In genomic region chr2:200486529-200486928, GRCh38 we compare ENCODE assay signal across 15 cellular contexts. TPM values are rescaled to one million over a fixed set of nuclear protein-coding genes. Genes with fewer than 3 reads are reported as not detected.
DNase-seq lines count a peak whose midpoint lies in the region; ATAC-seq and TF ChIP-seq lines count a peak whose summit lies in the region.
"Had no signal": no experiment of that assay in that cellular context is flagged by ENCODE, and none has a peak within 500 bp of the region (broad histone marks: within the 10 kb centered on the region; RNA-seq: fewer than 3 reads in every experiment).

No MANE protein-coding gene starts in this region.

- no peak overlapping the region for H3K4me2 ChIP-seq in osteoblast (ENCODE audit: insufficient read depth, low read length)

- H3K9me3 ChIP-seq in RWPE2 (ENCODE audit: severe bottlenecking), result no peaks in the 10 kb centered on the region
- H3K9me3 ChIP-seq in osteoblast (ENCODE audit: low read depth, low read length), result no peaks in the 10 kb centered on the region

- peak; percentile 64 for ATAC-seq in RWPE2 (ENCODE audit: low read depth)
- no peak for ATAC-seq in HG03139 (IDR thresholded peaks at IDR 0.05; ENCODE audit: unreplicated experiment)
- ATAC-seq in activated naive CD8-positive, alpha-beta T cell treated with anti-CD3 and anti-CD28 coated beads, Interleukin-2, amount 50 U/mL, for 24 hours, result no peak

- H3K27me3 ChIP-seq in RWPE2 (ENCODE audit: insufficient read depth, poor library complexity, severe bottlenecking) (no peaks in the 10 kb centered on the region), osteoblast (ENCODE audit: insufficient read depth, low read length) (no peaks in the 10 kb centered on the region)

- H3K27me3 Mint-ChIP-seq in HFFc6 (ENCODE audit: insufficient read depth), result no peaks in the 10 kb centered on the region; the same call in 1 of the 2 replicates
- H3K27me3 Mint-ChIP-seq in activated naive CD8-positive, alpha-beta T cell treated with anti-CD3 and anti-CD28 coated beads, Interleukin-2, amount 50 U/mL, for 24 hours, result no peaks in the 10 kb centered on the region

- H2AFZ ChIP-seq in osteoblast (ENCODE audit: low read length), result no peak overlapping the region

- H3K4me3 ChIP-seq in RWPE2 (ENCODE audit: severe bottlenecking), result no peak overlapping the region
- no peak overlapping the region for H3K4me3 ChIP-seq in epithelial cell of esophagus (ENCODE audit: low read length)
- no peak overlapping the region for H3K4me3 ChIP-seq in osteoblast (ENCODE audit: insufficient read depth, low read length)

- H3K36me3 Mint-ChIP-seq in HFFc6 (ENCODE audit: low read depth), result peaks cover 28% of the 10 kb centered on the region
- peaks cover 14% of the 10 kb centered on the region for H3K36me3 Mint-ChIP-seq in activated naive CD8-positive, alpha-beta T cell treated with anti-CD3 and anti-CD28 coated beads, Interleukin-2, amount 50 U/mL, for 24 hours (ENCODE audit: low read depth)

- DNase-seq in HFFc6, result no peak
- no peak for DNase-seq in RWPE2 (ENCODE audit: low spot score)
- DNase-seq in epithelial cell of esophagus (ENCODE audit: low read depth), result peak; percentile 44
- DNase-seq in osteoblast (ENCODE audit: insufficient read length, low spot score, missing footprints), result no peak
- DNase-seq in A172 (ENCODE audit: low spot score), result no peak
- DNase-seq in activated naive CD8-positive, alpha-beta T cell treated with anti-CD3 and anti-CD28 coated beads, Interleukin-2, amount 50 U/mL, for 24 hours, result no peak
- DNase-seq: EL, NCI-H1092 treated with DMSO at 0.1 percent for 48 hours, NCI-H2107, NCI-H2227 treated with DMSO at 0.1 percent for 48 hours, NCI-H524 treated with DMSO at 0.1 percent for 48 hours, SHP77 had no signal

- H3K27ac Mint-ChIP-seq in HFFc6, result 0 out of 2 replicates have a peak overlapping the region, but pooled peaks have one; percentile 1
- H3K27ac Mint-ChIP-seq in activated naive CD8-positive, alpha-beta T cell treated with anti-CD3 and anti-CD28 coated beads, Interleukin-2, amount 50 U/mL, for 24 hours, result no peak overlapping the region

- no peak overlapping the region for H3K4me3 Mint-ChIP-seq in HFFc6
- H3K4me3 Mint-ChIP-seq in activated naive CD8-positive, alpha-beta T cell treated with anti-CD3 and anti-CD28 coated beads, Interleukin-2, amount 50 U/mL, for 24 hours, result no peak overlapping the region

- no peaks in the 10 kb centered on the region for H4K20me1 ChIP-seq in osteoblast (ENCODE audit: insufficient read depth, low read length)

- H3K79me2 ChIP-seq in osteoblast (ENCODE audit: insufficient read depth, low read length), result no peaks in the 10 kb centered on the region

- peaks cover 23% of the 10 kb centered on the region for H3K4me1 Mint-ChIP-seq in HFFc6 (ENCODE audit: low read depth)
- H3K4me1 Mint-ChIP-seq in activated naive CD8-positive, alpha-beta T cell treated with anti-CD3 and anti-CD28 coated beads, Interleukin-2, amount 50 U/mL, for 24 hours, result no peaks in the 10 kb centered on the region

- peak overlapping the region; percentile 33 for H3K27ac ChIP-seq in RWPE2 (ENCODE audit: poor library complexity, severe bottlenecking)
- peak overlapping the region; percentile 1 for H3K27ac ChIP-seq in osteoblast (ENCODE audit: low read depth, low read length)
- H3K27ac ChIP-seq: C4-2B, HL-60 had no signal

- no peaks in the 10 kb centered on the region for H3K9me3 Mint-ChIP-seq in HFFc6
- no peaks in the 10 kb centered on the region for H3K9me3 Mint-ChIP-seq in activated naive CD8-positive, alpha-beta T cell treated with anti-CD3 and anti-CD28 coated beads, Interleukin-2, amount 50 U/mL, for 24 hours

- no peak for TF ChIP-seq CTCF in HFFc6 (IDR thresholded peaks at IDR 0.05)
- TF ChIP-seq CTCF in RWPE2 (IDR thresholded peaks at IDR 0.05; ENCODE audit: poor library complexity, severe bottlenecking), result no peak
- TF ChIP-seq CTCF in epithelial cell of esophagus (IDR thresholded peaks at IDR 0.05; ENCODE audit: insufficient read depth, low read depth, low read length, missing control alignments), result no peak
- TF ChIP-seq CTCF in osteoblast (IDR thresholded peaks at IDR 0.05; ENCODE audit: extremely low read depth, low read depth, low read length), result no peak

- peaks cover 14% of the 10 kb centered on the region for H3K4me1 ChIP-seq in RWPE2 (ENCODE audit: insufficient read depth, poor library complexity, severe bottlenecking)
- H3K4me1 ChIP-seq in osteoblast (ENCODE audit: insufficient read depth, low read length), result peaks cover 14% of the 10 kb centered on the region

- peaks cover 6% of the 10 kb centered on the region; the same call in 1 of the 2 replicates for H3K36me3 ChIP-seq in RWPE2 (ENCODE audit: low read depth)
- H3K36me3 ChIP-seq in osteoblast (ENCODE audit: insufficient read depth, low read length), result peaks cover 20% of the 10 kb centered on the region

RNA-seq across cellular contexts. Expression of gene KCTD18, which starts 23.3 kb away (rescaled TPM):
- 10 to 100 TPM; 11.2 to 14.6 (median 13.3) TPM for total RNA-seq in HFFc6 (2021; fragmentation: NEBNext Ultra II Directional; extraction: Animal tissue kit (Norgen Biotek cat#: 25700))
- total RNA-seq in osteoblast, result 32.7 and 33.7 TPM in 2 replicates
- 22.1 and 31.5 TPM in 2 replicates for total RNA-seq in A172 (2014; rRNA removed; shearing (Covaris generic))

RNA-seq across cellular contexts. Expression of gene SGO2, which starts 39.5 kb away (rescaled TPM):
- 10 to 100 TPM; 10.6 to 22.3 (median 20.5) TPM for total RNA-seq in HFFc6 (2021; fragmentation: NEBNext Ultra II Directional; extraction: Animal tissue kit (Norgen Biotek cat#: 25700))
- total RNA-seq in osteoblast, result 3.2 and 4.0 TPM in 2 replicates
- total RNA-seq in A172 (2014; rRNA removed; shearing (Covaris generic)), result 24.2 and 33.1 TPM in 2 replicates
